Comparison of ENCODE assay signal across 1 cellular context in the genomic region with DNA sequence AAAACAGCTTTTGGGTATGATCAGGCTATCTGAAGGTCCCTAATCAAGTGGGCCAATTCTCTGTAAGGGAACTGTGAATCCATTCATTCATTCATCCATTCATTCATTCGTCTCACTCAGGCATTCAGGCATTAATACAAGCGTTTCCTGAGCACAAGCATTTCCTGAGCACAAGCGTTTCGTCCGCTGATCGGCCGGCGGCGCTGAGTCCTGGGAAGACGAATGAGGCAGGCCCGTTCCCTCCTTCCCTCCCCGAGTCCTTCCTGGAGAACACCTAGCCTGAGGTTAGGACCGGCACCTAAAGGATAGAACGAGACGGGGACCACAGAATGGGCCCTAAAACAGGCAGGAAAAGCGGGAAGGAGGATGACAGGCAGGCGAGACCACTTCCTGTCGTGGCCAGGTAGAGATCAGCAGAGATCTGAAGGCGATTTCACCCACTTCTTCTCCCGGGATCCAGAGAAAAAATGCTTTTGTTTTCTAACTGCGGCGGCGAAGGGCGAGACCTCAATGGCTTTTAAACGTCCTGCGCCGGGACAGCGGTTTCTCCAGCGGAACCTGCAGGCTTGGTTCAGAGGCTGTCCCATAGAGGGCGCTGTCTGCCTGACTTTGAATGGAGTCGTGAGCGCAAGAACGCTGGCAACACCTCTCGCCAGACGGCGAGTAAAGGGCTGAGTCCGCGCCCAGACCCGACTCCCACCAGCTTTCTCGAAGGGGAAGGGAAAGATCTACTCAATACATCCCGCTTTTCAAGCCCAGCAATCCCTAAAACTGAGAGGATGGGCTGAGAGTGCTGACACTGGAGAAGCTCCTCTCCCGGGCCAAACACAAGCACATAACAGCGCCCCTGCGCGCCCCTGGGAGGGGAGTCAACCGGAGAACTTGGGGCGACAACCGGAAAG.
A peak's percentile ranks its signal among the peaks of the same experiment; 100 is the strongest.
TF ChIP-seq lines count a peak whose summit lies in the region.

No MANE protein-coding gene starts in this region.

TF ChIP-seq in IMR-90, 13 proteins besides CTCF, POLR2A, EP300 and RAD21:
- peak; percentile 68 for TF ChIP-seq SMC3 (IDR thresholded peaks at IDR 0.05; ENCODE audit: low read depth, low read length)
- no peak for TF ChIP-seq RCOR1 (IDR thresholded peaks at IDR 0.05; ENCODE audit: insufficient replicate concordance, low read length)
TF ChIP-seq in IMR-90: peak in this region for 1.
